10 cellular contexts compared by ENCODE assay signal in genomic region chr7:100166966-100167911, GRCh38. TPM values are rescaled to one million over a fixed set of nuclear protein-coding genes. Genes with fewer than 3 reads are reported as not detected.
DNase-seq lines count a peak whose midpoint lies in the region; ATAC-seq, FAIRE-seq and TF ChIP-seq lines count a peak whose summit lies in the region.
"Had no signal": no experiment of that assay in that cellular context is flagged by ENCODE, and none has a peak within 500 bp of the region (broad histone marks: within the 10 kb centered on the region; RNA-seq: fewer than 3 reads in every experiment).

No MANE protein-coding gene starts in this region.

- H3K79me2 ChIP-seq in HepG2 (ENCODE audit: insufficient read depth, low read length) = no peaks in the 10 kb centered on the region

- peaks cover 72% of the 10 kb centered on the region for H3K4me1 Mint-ChIP-seq in activated CD8-positive, alpha-beta memory T cell treated with anti-CD3 and anti-CD28 coated beads, Interleukin-2, amount 10 ng/mL, durations not matched to agents 7 days and 5 days
- peaks cover 73% of the 10 kb centered on the region for H3K4me1 Mint-ChIP-seq in activated naive CD8-positive, alpha-beta T cell treated with anti-CD3 and anti-CD28 coated beads, Interleukin-2, amount 50 U/mL, for 24 hours

- no peak for ATAC-seq in activated CD8-positive, alpha-beta memory T cell treated with anti-CD3 and anti-CD28 coated beads, Interleukin-2, amount 10 ng/mL, durations not matched to agents 7 days and 5 days
- ATAC-seq in activated naive CD8-positive, alpha-beta T cell treated with anti-CD3 and anti-CD28 coated beads, Interleukin-2, amount 50 U/mL, for 24 hours = no peak
- ATAC-seq in HepG2 = no peak; the same call in 2 of the 3 replicates
- no peak for ATAC-seq in thoracic aorta (ENCODE audit: insufficient number of reproducible peaks, low FRiP score, low read depth)
- ATAC-seq in HG02623 (IDR thresholded peaks at IDR 0.05; ENCODE audit: unreplicated experiment) = no peak

- no peak overlapping the region for H3K9ac ChIP-seq in HepG2 (ENCODE audit: insufficient read depth, low read depth, low read length)

- no peaks in the 10 kb centered on the region for H3K36me3 Mint-ChIP-seq in activated CD8-positive, alpha-beta memory T cell treated with anti-CD3 and anti-CD28 coated beads, Interleukin-2, amount 10 ng/mL, durations not matched to agents 7 days and 5 days
- H3K36me3 Mint-ChIP-seq in activated naive CD8-positive, alpha-beta T cell treated with anti-CD3 and anti-CD28 coated beads, Interleukin-2, amount 50 U/mL, for 24 hours (ENCODE audit: low read depth) = no peaks in the 10 kb centered on the region

- H3K4me3 ChIP-seq in HepG2 (replicated peaks in 1 of 3; ENCODE audit: insufficient read depth in 1 of 3, low read depth in 2 of 3, low read length in 3 of 3) = no peak overlapping the region; a peak in 1 of 6 replicates
- peak overlapping the region; percentile 84 for H3K4me3 ChIP-seq in thoracic aorta

- BruUV-seq in HepG2 (replicated peaks; lab: Mats Ljungman, UMichigan) = no TSS peak

- FAIRE-seq in HepG2 (lab: Jason Lieb, UNC) = no peak

- H3K4me2 ChIP-seq in HepG2 (ENCODE audit: low read depth, low read length) = peak overlapping the region; percentile 93

- no peaks in the 10 kb centered on the region for H4K20me1 ChIP-seq in HepG2 (ENCODE audit: insufficient read depth, low read length)

- H3K27me3 Mint-ChIP-seq in activated CD8-positive, alpha-beta memory T cell treated with anti-CD3 and anti-CD28 coated beads, Interleukin-2, amount 10 ng/mL, durations not matched to agents 7 days and 5 days = peaks cover 43% of the 10 kb centered on the region
- H3K27me3 Mint-ChIP-seq in activated naive CD8-positive, alpha-beta T cell treated with anti-CD3 and anti-CD28 coated beads, Interleukin-2, amount 50 U/mL, for 24 hours = peaks cover 23% of the 10 kb centered on the region

- TF ChIP-seq CTCF in HepG2 (CRISPR knock-in tag; IDR thresholded peaks at IDR 0.05) = no peak
- no peak for TF ChIP-seq CTCF in thoracic aorta (IDR thresholded peaks at IDR 0.05)

- POLR2A ChIA-PET in HepG2 (lab: Yijun Ruan, JAX) = interaction anchor here (1.3 to 2.2 kb wide), 3 partner anchors 10 to 18 kb away, joined by 5 to 10 read pairs (median 7); partner anchors contain the start of genes GPC2 and LAMTOR4

- no peaks in the 10 kb centered on the region for H3K9me3 Mint-ChIP-seq in activated CD8-positive, alpha-beta memory T cell treated with anti-CD3 and anti-CD28 coated beads, Interleukin-2, amount 10 ng/mL, durations not matched to agents 7 days and 5 days (ENCODE audit: low read depth)
- no peaks in the 10 kb centered on the region for H3K9me3 Mint-ChIP-seq in activated naive CD8-positive, alpha-beta T cell treated with anti-CD3 and anti-CD28 coated beads, Interleukin-2, amount 50 U/mL, for 24 hours

- H3K9me3 ChIP-seq in HepG2 (ENCODE audit: low read length) = no peaks in the 10 kb centered on the region
- H3K9me3 ChIP-seq in thoracic aorta = no peaks in the 10 kb centered on the region

- no peak for TF ChIP-seq POLR2A in HepG2 (IDR thresholded peaks at IDR 0.05; ENCODE audit: insufficient read depth in 1 of 2, low read depth in 2 of 2, low read length in 2 of 2)

- H3K4me1 ChIP-seq in HepG2 (ENCODE audit: insufficient read depth, low read length) (peaks cover 59% of the 10 kb centered on the region), thoracic aorta (ENCODE audit: control insufficient read depth in 1 of 2, low read depth in 2 of 2) (peaks cover 10 to 32% of the 10 kb centered on the region in 2 donors)

- peak overlapping the region; percentile 57 for H3K4me3 Mint-ChIP-seq in activated CD8-positive, alpha-beta memory T cell treated with anti-CD3 and anti-CD28 coated beads, Interleukin-2, amount 10 ng/mL, durations not matched to agents 7 days and 5 days
- peak overlapping the region; percentile 77 for H3K4me3 Mint-ChIP-seq in activated naive CD8-positive, alpha-beta T cell treated with anti-CD3 and anti-CD28 coated beads, Interleukin-2, amount 50 U/mL, for 24 hours

- no peak overlapping the region for H3K27ac ChIP-seq in HepG2 (ENCODE audit: extremely low read length, insufficient read depth, low read length)
- H3K27ac ChIP-seq in thoracic aorta = peak overlapping the region; percentile 19 to 64
- H3K27ac ChIP-seq: C4-2B had no signal

- TF ChIP-seq EP300 in HepG2 (IDR thresholded peaks at IDR 0.05; ENCODE audit: low read depth in 2 of 2, low read length in 2 of 2) = no peak
- no peak for TF ChIP-seq EP300 in HepG2 (CRISPR knock-in tag; IDR thresholded peaks at IDR 0.05; ENCODE audit: borderline replicate concordance)

- H3K36me3 ChIP-seq in HepG2 (replicated peaks in 1 of 2; ENCODE audit: control insufficient read depth in 1 of 2, insufficient read depth in 2 of 2, low read length in 2 of 2) = no peaks in the 10 kb centered on the region
- no peaks in the 10 kb centered on the region for H3K36me3 ChIP-seq in thoracic aorta

- H3K27me3 ChIP-seq in HepG2 (ENCODE audit: control insufficient read depth in 1 of 2, insufficient read depth in 2 of 2, low read length in 2 of 2) (peaks cover 4 to 49% of the 10 kb centered on the region in 2 experiments), thoracic aorta (replicated peaks; ENCODE audit: insufficient read depth) (no peaks in the 10 kb centered on the region)

- DNase-seq in activated CD8-positive, alpha-beta memory T cell treated with anti-CD3 and anti-CD28 coated beads, Interleukin-2, amount 10 ng/mL, durations not matched to agents 7 days and 5 days = no peak
- no peak for DNase-seq in activated CD8-positive, alpha-beta memory T cell treated with anti-CD3 and anti-CD28 coated beads, Interleukin-2, amount 50 U/mL, for 4 hours
- DNase-seq in activated naive CD8-positive, alpha-beta T cell treated with anti-CD3 and anti-CD28 coated beads, Interleukin-2, amount 50 U/mL, for 24 hours = no peak
- DNase-seq in HepG2 (ENCODE audit: low spot score) (no peak), thoracic aorta (ENCODE audit: low spot score) (no peak)
- no peak for DNase-seq in activated CD4-positive, CD25-positive, alpha-beta regulatory T cell (lab: John Stamatoyannopoulos, UW)
- no peak for DNase-seq in activated CD4-positive, alpha-beta T cell treated with anti-CD3 and anti-CD28 coated beads, Interleukin-2, amount 50 U/mL, for 1 hour
- DNase-seq: NCI-H1417 had no signal

- in situ Hi-C loops in HepG2 (cut with HindIII; ENCODE audit: extremely low pct_ligation_motif_present, low pct_unique_long_range_greater_than_20kb) = no loop called here

- TF ChIP-seq RAD21 in HepG2 (CRISPR knock-in tag; IDR thresholded peaks at IDR 0.05) = no peak

- no peak overlapping the region for H3K27ac Mint-ChIP-seq in activated CD8-positive, alpha-beta memory T cell treated with anti-CD3 and anti-CD28 coated beads, Interleukin-2, amount 10 ng/mL, durations not matched to agents 7 days and 5 days
- H3K27ac Mint-ChIP-seq in activated naive CD8-positive, alpha-beta T cell treated with anti-CD3 and anti-CD28 coated beads, Interleukin-2, amount 50 U/mL, for 24 hours = no peak overlapping the region

- 24% methylated on average over 14 of the region's 14 CpGs for WGBS in HepG2 (ENCODE audit: low lambda C conversion rate)

- H2AFZ ChIP-seq in HepG2 (ENCODE audit: low read length) = no peak overlapping the region

- intact Hi-C loops in HepG2 (cut with micrococcal nuclease; ENCODE audit: unreplicated experiment) = no loop called here

- CTCF ChIA-PET in activated CD8-positive, alpha-beta memory T cell treated with anti-CD3 and anti-CD28 coated beads, Interleukin-2, amount 10 ng/mL, durations not matched to agents 7 days and 5 days (lab: Charles Lee) = interaction anchor here (0.9 to 2.8 kb wide), 8 partner anchors 9 to 51 kb away, joined by 3 to 11 read pairs (median 4); partner anchors contain the start of genes GPC2, LAMTOR4 and TRAPPC14
- CTCF ChIA-PET in HepG2 (lab: Yijun Ruan, JAX; ENCODE audit: low intra/inter-chr PET ratio, low total read pairs) = no interaction called here

RNA-seq across cellular contexts. Expression of gene GAL3ST4, which starts 1.2 kb away (rescaled TPM):
- total RNA-seq in activated CD8-positive, alpha-beta memory T cell treated with anti-CD3 and anti-CD28 coated beads, Interleukin-2, amount 10 ng/mL, durations not matched to agents 7 days and 5 days = 1 to 10 TPM in 1 of 2 experiments, under 1 TPM in 1; 0.61 to 1.4 TPM
- total RNA-seq in HepG2 (2016; rRNA removed; fragmentation: Illumina TruSeq; extraction: Trizol) (0.29 TPM in 1 of 2 replicates, not detected in the other), thoracic aorta (10 to 100 TPM in 1 of 2 donors, 1 to 10 TPM in 1; 8.3 to 18.7 TPM)
- not detected in 2 replicates for total RNA-seq in HepG2 (2016; cell fraction: cytosol; rRNA removed; fragmentation: Illumina TruSeq; extraction: Trizol; ENCODE audit: low read depth)
- 0.07 and 0.13 TPM in 2 replicates for total RNA-seq in HepG2 (2016; cell fraction: insoluble cytoplasmic fraction; rRNA removed; fragmentation: Illumina TruSeq; extraction: Trizol)
- total RNA-seq in HepG2 (2016; cell fraction: membrane; rRNA removed; fragmentation: Illumina TruSeq; extraction: Trizol) = 0.06 and 0.14 TPM in 2 replicates
- total RNA-seq in HepG2 (2016; cell fraction: nucleus; rRNA removed; fragmentation: Illumina TruSeq; extraction: Trizol) = 0.28 and 0.34 TPM in 2 replicates
- polyA plus RNA-seq in HepG2 (2011; rRNA removed) = 0.41 and 0.73 TPM in 2 replicates
- polyA plus RNA-seq in HepG2 (2011; cell fraction: cytosol; rRNA removed) = 0.24 and 0.25 TPM in 2 replicates
- 1.7 and 1.8 TPM in 2 replicates for polyA plus RNA-seq in HepG2 (2011; cell fraction: nucleus; rRNA removed)
- polyA plus RNA-seq in HepG2 (2012) = 0.35 and 0.71 TPM in 2 replicates
- polyA plus RNA-seq in HepG2 (2016; cell fraction: cytosol; fragmentation: Illumina TruSeq; extraction: Trizol; ENCODE audit: low read depth) = 0.15 TPM in 1 of 2 replicates, not detected in the other
- 0.22 and 0.42 TPM in 2 replicates for polyA plus RNA-seq in HepG2 (2016; cell fraction: insoluble cytoplasmic fraction; fragmentation: Illumina TruSeq; extraction: Trizol; ENCODE audit: low read depth)
- 0.13 and 0.14 TPM in 2 replicates for polyA plus RNA-seq in HepG2 (2016; cell fraction: membrane; fragmentation: Illumina TruSeq; extraction: Trizol; ENCODE audit: low read depth)
- 0.70 and 1.3 TPM in 2 replicates for polyA plus RNA-seq in HepG2 (2016; cell fraction: nucleus; fragmentation: Illumina TruSeq; extraction: Trizol; ENCODE audit: insufficient read depth, low read depth)
- polyA minus RNA-seq in HepG2 (2011; rRNA and poly(A)+ RNA removed; ENCODE audit: low replicate concordance) = 0.58 and 0.64 TPM in 2 replicates
- not detected in 2 replicates for polyA minus RNA-seq in HepG2 (2011; cell fraction: cytosol; rRNA and poly(A)+ RNA removed)
- polyA minus RNA-seq in HepG2 (2011; cell fraction: nucleus; rRNA and poly(A)+ RNA removed) = 0.25 and 0.26 TPM in 2 replicates

RNA-seq across cellular contexts. Expression of gene TRAPPC14, which starts 8.7 kb away (rescaled TPM):
- 10 to 100 TPM; 36.8 to 43.5 TPM for total RNA-seq in activated CD8-positive, alpha-beta memory T cell treated with anti-CD3 and anti-CD28 coated beads, Interleukin-2, amount 10 ng/mL, durations not matched to agents 7 days and 5 days
- total RNA-seq in HepG2 (2016; rRNA removed; fragmentation: Illumina TruSeq; extraction: Trizol) = 2.0 and 9.6 TPM in 2 replicates
- 1.5 and 1.8 TPM in 2 replicates for total RNA-seq in HepG2 (2016; cell fraction: cytosol; rRNA removed; fragmentation: Illumina TruSeq; extraction: Trizol; ENCODE audit: low read depth)
- total RNA-seq in HepG2 (2016; cell fraction: insoluble cytoplasmic fraction; rRNA removed; fragmentation: Illumina TruSeq; extraction: Trizol) = 2.3 and 9.9 TPM in 2 replicates
- 3.1 and 3.3 TPM in 2 replicates for total RNA-seq in HepG2 (2016; cell fraction: membrane; rRNA removed; fragmentation: Illumina TruSeq; extraction: Trizol)
- 15.6 and 20.8 TPM in 2 replicates for total RNA-seq in HepG2 (2016; cell fraction: nucleus; rRNA removed; fragmentation: Illumina TruSeq; extraction: Trizol)
- polyA plus RNA-seq in HepG2 (2011; rRNA removed) = 4.7 and 7.0 TPM in 2 replicates
- polyA plus RNA-seq in HepG2 (2011; cell fraction: cytosol; rRNA removed) = 1.6 and 1.7 TPM in 2 replicates
- 46.2 and 74.5 TPM in 2 replicates for polyA plus RNA-seq in HepG2 (2011; cell fraction: nucleus; rRNA removed)
- polyA plus RNA-seq in HepG2 (2012) = 7.0 and 9.8 TPM in 2 replicates
- 1.8 TPM in 2 replicates for polyA plus RNA-seq in HepG2 (2016; cell fraction: cytosol; fragmentation: Illumina TruSeq; extraction: Trizol; ENCODE audit: low read depth)
- 3.5 and 4.4 TPM in 2 replicates for polyA plus RNA-seq in HepG2 (2016; cell fraction: insoluble cytoplasmic fraction; fragmentation: Illumina TruSeq; extraction: Trizol; ENCODE audit: low read depth)
- polyA plus RNA-seq in HepG2 (2016; cell fraction: membrane; fragmentation: Illumina TruSeq; extraction: Trizol; ENCODE audit: low read depth) = 3.1 TPM in 2 replicates
- 51.8 and 52.2 TPM in 2 replicates for polyA plus RNA-seq in HepG2 (2016; cell fraction: nucleus; fragmentation: Illumina TruSeq; extraction: Trizol; ENCODE audit: insufficient read depth, low read depth)
- polyA minus RNA-seq in HepG2 (2011; rRNA and poly(A)+ RNA removed; ENCODE audit: low replicate concordance) = 10.0 and 12.3 TPM in 2 replicates
- 1.5 and 2.7 TPM in 2 replicates for polyA minus RNA-seq in HepG2 (2011; cell fraction: cytosol; rRNA and poly(A)+ RNA removed)
- 15.2 and 18.6 TPM in 2 replicates for polyA minus RNA-seq in HepG2 (2011; cell fraction: nucleus; rRNA and poly(A)+ RNA removed)
- 10 to 100 TPM; 14.0 to 18.0 TPM for total RNA-seq in thoracic aorta

RNA-seq across cellular contexts. Expression of gene GPC2, which starts 9.9 kb away (rescaled TPM):
- total RNA-seq in activated CD8-positive, alpha-beta memory T cell treated with anti-CD3 and anti-CD28 coated beads, Interleukin-2, amount 10 ng/mL, durations not matched to agents 7 days and 5 days = 1 to 10 TPM; 2.9 to 6.2 TPM
- total RNA-seq in HepG2 (2016; rRNA removed; fragmentation: Illumina TruSeq; extraction: Trizol) (0.10 and 0.64 TPM in 2 replicates), thoracic aorta (1 to 10 TPM; 1.8 to 5.0 TPM)
- total RNA-seq in HepG2 (2016; cell fraction: cytosol; rRNA removed; fragmentation: Illumina TruSeq; extraction: Trizol; ENCODE audit: low read depth) = 0.35 TPM in 1 of 2 replicates, not detected in the other
- total RNA-seq in HepG2 (2016; cell fraction: insoluble cytoplasmic fraction; rRNA removed; fragmentation: Illumina TruSeq; extraction: Trizol) = 1.0 TPM in 1 of 2 replicates, not detected in the other
- total RNA-seq in HepG2 (2016; cell fraction: membrane; rRNA removed; fragmentation: Illumina TruSeq; extraction: Trizol) = 0.12 and 0.14 TPM in 2 replicates
- 2.1 and 2.7 TPM in 2 replicates for total RNA-seq in HepG2 (2016; cell fraction: nucleus; rRNA removed; fragmentation: Illumina TruSeq; extraction: Trizol)
- 0.76 and 0.78 TPM in 2 replicates for polyA plus RNA-seq in HepG2 (2011; rRNA removed)
- polyA plus RNA-seq in HepG2 (2011; cell fraction: cytosol; rRNA removed) = 0.46 and 0.51 TPM in 2 replicates
- 6.6 and 8.4 TPM in 2 replicates for polyA plus RNA-seq in HepG2 (2011; cell fraction: nucleus; rRNA removed)
- polyA plus RNA-seq in HepG2 (2012) = 0.68 and 1.2 TPM in 2 replicates
- 0.05 TPM in 1 of 2 replicates, not detected in the other for polyA plus RNA-seq in HepG2 (2016; cell fraction: cytosol; fragmentation: Illumina TruSeq; extraction: Trizol; ENCODE audit: low read depth)
- polyA plus RNA-seq in HepG2 (2016; cell fraction: insoluble cytoplasmic fraction; fragmentation: Illumina TruSeq; extraction: Trizol; ENCODE audit: low read depth) = 0.38 and 0.47 TPM in 2 replicates
- polyA plus RNA-seq in HepG2 (2016; cell fraction: membrane; fragmentation: Illumina TruSeq; extraction: Trizol; ENCODE audit: low read depth) = 0.07 TPM in 1 of 2 replicates, not detected in the other
- 3.9 and 4.1 TPM in 2 replicates for polyA plus RNA-seq in HepG2 (2016; cell fraction: nucleus; fragmentation: Illumina TruSeq; extraction: Trizol; ENCODE audit: insufficient read depth, low read depth)
- 0.94 and 1.2 TPM in 2 replicates for polyA minus RNA-seq in HepG2 (2011; rRNA and poly(A)+ RNA removed; ENCODE audit: low replicate concordance)
- 0.49 TPM in 1 of 2 replicates, not detected in the other for polyA minus RNA-seq in HepG2 (2011; cell fraction: cytosol; rRNA and poly(A)+ RNA removed)
- 0.90 and 3.9 TPM in 2 replicates for polyA minus RNA-seq in HepG2 (2011; cell fraction: nucleus; rRNA and poly(A)+ RNA removed)

RNA-seq across cellular contexts. Expression of gene STAG3, which starts 10.5 kb away (rescaled TPM):
- total RNA-seq in activated CD8-positive, alpha-beta memory T cell treated with anti-CD3 and anti-CD28 coated beads, Interleukin-2, amount 10 ng/mL, durations not matched to agents 7 days and 5 days = 10 to 100 TPM in 1 of 2 experiments, 1 to 10 TPM in 1; 8.1 to 20.2 TPM
- 0.22 and 0.33 TPM in 2 replicates for total RNA-seq in HepG2 (2016; rRNA removed; fragmentation: Illumina TruSeq; extraction: Trizol)
- not detected in 2 replicates for total RNA-seq in HepG2 (2016; cell fraction: cytosol; rRNA removed; fragmentation: Illumina TruSeq; extraction: Trizol; ENCODE audit: low read depth)
- total RNA-seq in HepG2 (2016; cell fraction: insoluble cytoplasmic fraction; rRNA removed; fragmentation: Illumina TruSeq; extraction: Trizol) = 0.15 and 0.43 TPM in 2 replicates
- 0.10 TPM in 1 of 2 replicates, not detected in the other for total RNA-seq in HepG2 (2016; cell fraction: membrane; rRNA removed; fragmentation: Illumina TruSeq; extraction: Trizol)
- 1.1 and 1.7 TPM in 2 replicates for total RNA-seq in HepG2 (2016; cell fraction: nucleus; rRNA removed; fragmentation: Illumina TruSeq; extraction: Trizol)
- 0.09 and 0.12 TPM in 2 replicates for polyA plus RNA-seq in HepG2 (2011; rRNA removed)
- 0.05 and 0.08 TPM in 2 replicates for polyA plus RNA-seq in HepG2 (2011; cell fraction: cytosol; rRNA removed)
- 0.80 and 1.3 TPM in 2 replicates for polyA plus RNA-seq in HepG2 (2011; cell fraction: nucleus; rRNA removed)
- 2.9 and 4.8 TPM in 2 replicates for polyA plus RNA-seq in HepG2 (2012)
- polyA plus RNA-seq in HepG2 (2016; cell fraction: cytosol; fragmentation: Illumina TruSeq; extraction: Trizol; ENCODE audit: low read depth) = not detected in 2 replicates
- not detected in 2 replicates for polyA plus RNA-seq in HepG2 (2016; cell fraction: insoluble cytoplasmic fraction; fragmentation: Illumina TruSeq; extraction: Trizol; ENCODE audit: low read depth)
- not detected in 2 replicates for polyA plus RNA-seq in HepG2 (2016; cell fraction: membrane; fragmentation: Illumina TruSeq; extraction: Trizol; ENCODE audit: low read depth)
- polyA plus RNA-seq in HepG2 (2016; cell fraction: nucleus; fragmentation: Illumina TruSeq; extraction: Trizol; ENCODE audit: insufficient read depth, low read depth) = 0.81 and 0.92 TPM in 2 replicates
- 0.06 and 1.5 TPM in 2 replicates for polyA minus RNA-seq in HepG2 (2011; rRNA and poly(A)+ RNA removed; ENCODE audit: low replicate concordance)
- polyA minus RNA-seq in HepG2 (2011; cell fraction: cytosol; rRNA and poly(A)+ RNA removed) = not detected in 2 replicates
- polyA minus RNA-seq in HepG2 (2011; cell fraction: nucleus; rRNA and poly(A)+ RNA removed) = 0.52 and 0.62 TPM in 2 replicates
- under 1 TPM; 0.56 to 0.95 TPM for total RNA-seq in thoracic aorta

RNA-seq across cellular contexts. Expression of gene LAMTOR4, which starts 18.5 kb away (rescaled TPM):
- 100 to 1,000 TPM; 119 to 151 TPM for total RNA-seq in activated CD8-positive, alpha-beta memory T cell treated with anti-CD3 and anti-CD28 coated beads, Interleukin-2, amount 10 ng/mL, durations not matched to agents 7 days and 5 days
- total RNA-seq in HepG2 (2016; rRNA removed; fragmentation: Illumina TruSeq; extraction: Trizol) (115 and 120 TPM in 2 replicates), thoracic aorta (100 to 1,000 TPM; 125 to 205 TPM)
- total RNA-seq in HepG2 (2016; cell fraction: cytosol; rRNA removed; fragmentation: Illumina TruSeq; extraction: Trizol; ENCODE audit: low read depth) = 39.3 and 64.2 TPM in 2 replicates
- 113 and 130 TPM in 2 replicates for total RNA-seq in HepG2 (2016; cell fraction: insoluble cytoplasmic fraction; rRNA removed; fragmentation: Illumina TruSeq; extraction: Trizol)
- total RNA-seq in HepG2 (2016; cell fraction: membrane; rRNA removed; fragmentation: Illumina TruSeq; extraction: Trizol) = 64.6 and 78.5 TPM in 2 replicates
- 43.3 and 51.5 TPM in 2 replicates for total RNA-seq in HepG2 (2016; cell fraction: nucleus; rRNA removed; fragmentation: Illumina TruSeq; extraction: Trizol)
- polyA plus RNA-seq in HepG2 (2011; rRNA removed) = 111 and 118 TPM in 2 replicates
- 170 and 243 TPM in 2 replicates for polyA plus RNA-seq in HepG2 (2011; cell fraction: cytosol; rRNA removed)
- polyA plus RNA-seq in HepG2 (2011; cell fraction: nucleus; rRNA removed) = 155 and 156 TPM in 2 replicates
- 58.9 and 63.9 TPM in 2 replicates for polyA plus RNA-seq in HepG2 (2012)
- polyA plus RNA-seq in HepG2 (2016; cell fraction: cytosol; fragmentation: Illumina TruSeq; extraction: Trizol; ENCODE audit: low read depth) = 44.3 and 58.0 TPM in 2 replicates
- polyA plus RNA-seq in HepG2 (2016; cell fraction: insoluble cytoplasmic fraction; fragmentation: Illumina TruSeq; extraction: Trizol; ENCODE audit: low read depth) = 97.2 and 108 TPM in 2 replicates
- polyA plus RNA-seq in HepG2 (2016; cell fraction: membrane; fragmentation: Illumina TruSeq; extraction: Trizol; ENCODE audit: low read depth) = 53.6 and 55.9 TPM in 2 replicates
- 100 and 103 TPM in 2 replicates for polyA plus RNA-seq in HepG2 (2016; cell fraction: nucleus; fragmentation: Illumina TruSeq; extraction: Trizol; ENCODE audit: insufficient read depth, low read depth)
- polyA minus RNA-seq in HepG2 (2011; rRNA and poly(A)+ RNA removed; ENCODE audit: low replicate concordance) = 38.7 and 82.7 TPM in 2 replicates
- 11.4 and 11.6 TPM in 2 replicates for polyA minus RNA-seq in HepG2 (2011; cell fraction: cytosol; rRNA and poly(A)+ RNA removed)
- 13.3 and 15.4 TPM in 2 replicates for polyA minus RNA-seq in HepG2 (2011; cell fraction: nucleus; rRNA and poly(A)+ RNA removed)
